Comparison of ENCODE assay signal across 10 cellular contexts in genomic region chr13:44238011-44238421, GRCh38.
DNase-seq lines count a peak whose midpoint lies in the region; ATAC-seq and TF ChIP-seq lines count a peak whose summit lies in the region.
"Had no signal": no experiment of that assay in that cellular context is flagged by ENCODE, and none has a peak within 500 bp of the region (broad histone marks: within the 10 kb centered on the region; RNA-seq: fewer than 3 reads in every experiment).

No MANE protein-coding gene starts in this region.

- POLR2A ChIA-PET in CD4-positive, alpha-beta T cell (lab: Charles Lee), result no interaction called here

- H3K36me3 Mint-ChIP-seq in HFFc6 (ENCODE audit: low read depth) (no peaks in the 10 kb centered on the region), brain (no peaks in the 10 kb centered on the region)
- H3K36me3 Mint-ChIP-seq in CD4-positive, alpha-beta T cell (ENCODE audit: low read depth), result no peaks in the 10 kb centered on the region
- H3K36me3 Mint-ChIP-seq: natural killer cell treated with Interleukin-12 subunit alpha and Interleukin-12 subunit beta and Interleukin-15 and Interleukin-18, amount 100 ng/mL, for 72 hours had no signal

- H3K9me3 ChIP-seq in hepatocyte (ENCODE audit: low read depth), result no peaks in the 10 kb centered on the region
- H3K9me3 ChIP-seq in CD4-positive, alpha-beta T cell (ENCODE audit: control insufficient read depth, low read length), result no peaks in the 10 kb centered on the region

- intact Hi-C loops in CD4-positive, alpha-beta T cell (cut with DNase I, micrococcal nuclease), result no loop called here

- WGBS in hepatocyte (ENCODE audit: low lambda C conversion rate, missing lambda C conversion rate), result 45% methylated on average over 3 of the region's 3 CpGs

- H3K4me3 ChIP-seq in hepatocyte, result no peak overlapping the region

- H3K4me1 Mint-ChIP-seq in HFFc6 (ENCODE audit: low read depth), result peaks cover 33% of the 10 kb centered on the region
- peaks cover 24% of the 10 kb centered on the region for H3K4me1 Mint-ChIP-seq in brain
- peaks cover 6% of the 10 kb centered on the region for H3K4me1 Mint-ChIP-seq in CD4-positive, alpha-beta T cell (ENCODE audit: low read depth)

- H3K79me2 ChIP-seq in hepatocyte, result no peaks in the 10 kb centered on the region

- peaks cover 4% of the 10 kb centered on the region for H3K27me3 Mint-ChIP-seq in HFFc6 (ENCODE audit: insufficient read depth)
- H3K27me3 Mint-ChIP-seq in brain, result peaks cover 7% of the 10 kb centered on the region
- peaks cover 11% of the 10 kb centered on the region for H3K27me3 Mint-ChIP-seq in CD4-positive, alpha-beta T cell

- CTCF ChIA-PET in CD4-positive, alpha-beta T cell (lab: Charles Lee), result interaction anchor here (0.7 kb wide), 1 partner anchor 13 kb away, joined by 3 read pairs; no protein-coding TSS in a partner anchor

- DNase-seq in HFFc6, result no peak
- peak; percentile 67 for DNase-seq in hepatocyte (ENCODE audit: low spot score)
- DNase-seq in substantia nigra (lab: John Stamatoyannopoulos, UW), result no peak
- no peak for DNase-seq in LoVo (ENCODE audit: low spot score)
- no peak for DNase-seq in NCI-H2029 treated with DMSO at 0.1 percent for 48 hours (lab: John Stamatoyannopoulos, UW)
- DNase-seq in CD4-positive, alpha-beta T cell, result no peak
- DNase-seq in iPS-NIHi11 (ENCODE audit: low spot score), result no peak
- DNase-seq: activated effector memory CD4-positive, alpha-beta T cell treated with anti-CD3 and anti-CD28 coated beads, Interleukin-2, amount 50 U/mL, for 16 hours had no signal

- H3K27ac Mint-ChIP-seq in HFFc6, result peak overlapping the region; percentile 87
- peak overlapping the region in 3 of 5 experiments; percentile 62 to 92 (median 71) for H3K27ac Mint-ChIP-seq in brain
- H3K27ac Mint-ChIP-seq in CD4-positive, alpha-beta T cell, result no peak overlapping the region
- H3K27ac Mint-ChIP-seq: natural killer cell treated with Interleukin-12 subunit alpha and Interleukin-12 subunit beta and Interleukin-15 and Interleukin-18, amount 100 ng/mL, for 72 hours had no signal

- no peaks in the 10 kb centered on the region for H3K9me3 Mint-ChIP-seq in HFFc6
- peaks cover 0 to 13% (median 0%) of the 10 kb centered on the region in 5 experiments for H3K9me3 Mint-ChIP-seq in brain
- no peaks in the 10 kb centered on the region for H3K9me3 Mint-ChIP-seq in CD4-positive, alpha-beta T cell
- H3K9me3 Mint-ChIP-seq: natural killer cell treated with Interleukin-12 subunit alpha and Interleukin-12 subunit beta and Interleukin-15 and Interleukin-18, amount 100 ng/mL, for 72 hours had no signal

- H3K36me3 ChIP-seq in hepatocyte (replicated peaks; ENCODE audit: insufficient read depth, low read depth), result no peaks in the 10 kb centered on the region

- H3K27ac ChIP-seq in hepatocyte (peak overlapping the region; percentile 73), substantia nigra (ENCODE audit: low read depth, low read length, poor library complexity, severe bottlenecking) (peak overlapping the region; percentile 63)
- no peak overlapping the region for H3K27ac ChIP-seq in CD4-positive, alpha-beta T cell (ENCODE audit: low read depth, low read length)

- H3K4me3 Mint-ChIP-seq in HFFc6 (peak overlapping the region; percentile 61; the same call in 1 of the 2 replicates), brain (no peak overlapping the region)
- H3K4me3 Mint-ChIP-seq in CD4-positive, alpha-beta T cell, result no peak overlapping the region

- no peaks in the 10 kb centered on the region for H3K9me2 ChIP-seq in hepatocyte (replicated peaks; ENCODE audit: insufficient read depth)

- no peak for ATAC-seq in CD4-positive, alpha-beta T cell (ENCODE audit: poor library complexity)

- H3K4me1 ChIP-seq in hepatocyte (ENCODE audit: insufficient read depth), result peaks cover 13% of the 10 kb centered on the region

- no peak for TF ChIP-seq CTCF in HFFc6 (IDR thresholded peaks at IDR 0.05)
- no peak for TF ChIP-seq CTCF in brain (conservative IDR thresholded peaks at IDR 0.05)
- no peak for TF ChIP-seq CTCF in hepatocyte (IDR thresholded peaks at IDR 0.05; ENCODE audit: poor library complexity)
- TF ChIP-seq CTCF in CD4-positive, alpha-beta T cell (IDR thresholded peaks at IDR 0.05), result no peak

- no peaks in the 10 kb centered on the region for H4K20me1 ChIP-seq in hepatocyte (ENCODE audit: insufficient read depth, poor library complexity, severe bottlenecking)

- H2AFZ ChIP-seq in hepatocyte, result no peak overlapping the region

- no peaks in the 10 kb centered on the region for H3K27me3 ChIP-seq in hepatocyte
- H3K27me3 ChIP-seq in CD4-positive, alpha-beta T cell (ENCODE audit: control insufficient read depth, insufficient read depth, low read length), result no peaks in the 10 kb centered on the region

- H3K4me2 ChIP-seq in hepatocyte, result peak overlapping the region; percentile 5
